In the genomic region with DNA sequence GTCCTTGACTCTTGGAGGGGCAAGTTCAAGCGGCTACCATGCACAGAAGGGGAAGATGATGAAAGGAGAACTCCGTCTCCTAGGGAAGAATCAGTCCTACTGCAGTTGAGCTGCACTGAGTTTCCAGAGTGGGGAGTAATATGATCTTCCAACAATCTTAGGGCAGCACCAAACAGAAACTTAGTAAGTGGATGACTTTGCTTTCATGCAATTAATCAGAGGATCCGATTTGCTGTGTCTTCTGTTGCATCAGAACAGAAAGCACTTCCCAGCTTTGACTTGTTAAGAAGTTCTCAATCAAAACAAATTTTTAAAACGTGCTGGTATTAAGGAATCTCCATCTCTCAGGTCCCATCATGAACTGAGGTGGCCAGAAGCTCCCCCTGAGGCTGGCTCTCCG, we compare ENCODE assay signal across 19 cellular contexts. TPM values are rescaled to one million over a fixed set of nuclear protein-coding genes. Genes with fewer than 3 reads are reported as not detected.
"Had no signal": no experiment of that assay in that cellular context is flagged by ENCODE, and none has a peak within 500 bp of the region (broad histone marks: within the 10 kb centered on the region; RNA-seq: fewer than 3 reads in every experiment).

A gene with protein sequence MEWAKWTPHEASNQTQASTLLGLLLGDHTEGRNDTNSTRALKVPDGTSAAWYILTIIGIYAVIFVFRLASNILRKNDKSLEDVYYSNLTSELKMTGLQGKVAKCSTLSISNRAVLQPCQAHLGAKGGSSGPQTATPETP (minus strand): TSS at position 101 of the 400 bp plus-strand sequence. CDS start 112 bp downstream, outside the sequence.

RNA-seq across cellular contexts. Expression of the gene that starts here (rescaled TPM):
- total RNA-seq: hepatocyte; kidney epithelial cell; left cardiac atrium; left colon; left lobe of liver; left ventricle myocardium inferior; left ventricle myocardium superior; liver; lung microvascular endothelial cell; mammary epithelial cell; mesenteric fat pad; mesothelial cell of epicardium; mononuclear cell; mucosa of descending colon; mucosa of gallbladder; myocyte; naive thymus-derived CD4-positive, alpha-beta T cell had no signal
- polyA plus RNA-seq: immature natural killer cell; keratinocyte; liver; mammary epithelial cell; naive thymus-derived CD4-positive, alpha-beta T cell had no signal
